ENCODE assay signal across 9 cellular contexts in the genomic region with DNA sequence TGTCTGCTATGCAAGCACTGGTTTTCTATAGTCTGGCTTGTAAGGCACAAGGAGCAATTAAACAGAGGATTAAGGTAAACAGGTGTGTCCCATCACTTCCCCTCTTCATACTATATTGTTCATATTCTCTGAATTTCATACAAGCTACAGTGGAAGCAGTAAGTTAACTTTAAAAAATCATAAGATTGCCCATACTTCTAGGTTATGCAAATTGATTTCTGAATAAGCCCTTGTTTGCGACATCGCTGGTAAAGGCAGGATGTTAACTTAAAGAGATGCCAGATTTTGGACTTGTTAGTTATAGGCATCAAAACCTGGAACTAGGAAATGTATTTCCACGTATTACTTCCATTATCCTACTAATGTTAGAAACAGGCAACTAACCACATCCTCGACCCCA. TPM values are rescaled to one million over a fixed set of nuclear protein-coding genes. Genes with fewer than 3 reads are reported as not detected.
DNase-seq lines count a peak whose midpoint lies in the region; ATAC-seq, FAIRE-seq and TF ChIP-seq lines count a peak whose summit lies in the region.
"Had no signal": no experiment of that assay in that cellular context is flagged by ENCODE, and none has a peak within 500 bp of the region (broad histone marks: within the 10 kb centered on the region; RNA-seq: fewer than 3 reads in every experiment).

No MANE protein-coding gene starts in this region.

- no peak overlapping the region for H4K91ac ChIP-seq in trophoblast cell (ENCODE audit: low read depth, low read length)

- no peak overlapping the region for H2BK12ac ChIP-seq in trophoblast cell (ENCODE audit: low read length)

- TF ChIP-seq CTCF in OCI-LY1 (IDR thresholded peaks at IDR 0.05; ENCODE audit: low read length), result no peak
- TF ChIP-seq CTCF in endothelial cell of umbilical vein (IDR thresholded peaks at IDR 0.05; ENCODE audit: extremely low read depth in 1 of 2, insufficient read depth in 1 of 2, low read depth in 1 of 2, low read length in 2 of 2), result no peak

- peak overlapping the region; percentile 95 for H3K4me3 ChIP-seq in OCI-LY1 (ENCODE audit: low read depth, low read length, poor library complexity, severe bottlenecking)
- peak overlapping the region in 1 of 3 experiments; percentile 22 for H3K4me3 ChIP-seq in endothelial cell of umbilical vein (replicated peaks in 1 of 3; ENCODE audit: insufficient read depth in 1 of 3, low read depth in 1 of 3, low read length in 3 of 3)
- H3K4me3 ChIP-seq in trophoblast cell (ENCODE audit: low read depth, low read length), result no peak overlapping the region

- H4K20me1 ChIP-seq in OCI-LY1 (ENCODE audit: insufficient read depth, low read length), result no peaks in the 10 kb centered on the region
- no peaks in the 10 kb centered on the region for H4K20me1 ChIP-seq in endothelial cell of umbilical vein (replicated peaks; ENCODE audit: control insufficient read depth, extremely low read depth, insufficient read depth, low read length)

- DNase-seq in endothelial cell of umbilical vein (ENCODE audit: low read depth, low spot score), result no peak
- no peak for DNase-seq in trophoblast cell
- no peak for DNase-seq in GOT3 (lab: John Stamatoyannopoulos, UW)
- no peak for DNase-seq in dermis blood vessel endothelial cell
- no peak for DNase-seq in caudate nucleus (lab: John Stamatoyannopoulos, UW)
- DNase-seq: stimulated activated CD8-positive, alpha-beta memory T cell treated with anti-CD3 and anti-CD28 coated beads, Interleukin-4, amount 100 ng/mL, for 48 hours had no signal

- POLR2A ChIA-PET in endothelial cell of umbilical vein (lab: Charles Lee), result interaction anchor here (1.2 to 1.7 kb wide), 3 partner anchors 49 to 109 kb away, joined by 4 to 6 read pairs (median 4); no protein-coding TSS in a partner anchor

- H3K9me1 ChIP-seq in endothelial cell of umbilical vein (replicated peaks; ENCODE audit: control insufficient read depth, extremely low read depth, insufficient read depth, low read length), result no peaks in the 10 kb centered on the region

- H3K27ac ChIP-seq in OCI-LY1 (ENCODE audit: low read depth, low read length, poor library complexity, severe bottlenecking) (peak overlapping the region; percentile 90), endothelial cell of umbilical vein (ENCODE audit: insufficient read depth, low read depth, low read length) (no peak overlapping the region), trophoblast cell (ENCODE audit: low read depth, low read length) (no peak overlapping the region), caudate nucleus (ENCODE audit: low read depth, low read length) (no peak overlapping the region)

- H4K8ac ChIP-seq in trophoblast cell (ENCODE audit: low read depth, low read length), result no peak overlapping the region

- H3K9ac ChIP-seq in ES-I3 (ENCODE audit: low read depth, low read length) (peak overlapping the region; percentile 80; the same call in 1 of the 2 replicates), OCI-LY1 (ENCODE audit: low read length) (peak overlapping the region; percentile 98), endothelial cell of umbilical vein (replicated peaks; ENCODE audit: extremely low read depth, insufficient read depth, low read length) (peak overlapping the region; percentile 65), trophoblast cell (ENCODE audit: low read length) (no peak overlapping the region)

- H3K36me3 ChIP-seq in ES-I3 (ENCODE audit: insufficient read depth, low read length) (no peaks in the 10 kb centered on the region), OCI-LY1 (ENCODE audit: insufficient read depth, low read length) (peaks cover 37% of the 10 kb centered on the region), endothelial cell of umbilical vein (ENCODE audit: control insufficient read depth in 2 of 2, extremely low read depth in 1 of 2, insufficient read depth in 2 of 2, low read length in 2 of 2) (no peaks in the 10 kb centered on the region), trophoblast cell (ENCODE audit: control insufficient read depth in 1 of 2, insufficient read depth in 2 of 2, low read length in 2 of 2) (no peaks in the 10 kb centered on the region)

- H3K4ac ChIP-seq in trophoblast cell (ENCODE audit: low read depth, low read length), result no peak overlapping the region

- no peak overlapping the region for H4K12ac ChIP-seq in trophoblast cell (ENCODE audit: low read depth, low read length)

- no peak overlapping the region for H3K18ac ChIP-seq in trophoblast cell (ENCODE audit: low read length)

- H2AFZ ChIP-seq in OCI-LY1 (ENCODE audit: low read length), result no peak overlapping the region
- H2AFZ ChIP-seq in endothelial cell of umbilical vein (ENCODE audit: low read depth, low read length), result peak overlapping the region; percentile 75
- H2AFZ ChIP-seq in trophoblast cell (ENCODE audit: insufficient read depth, low read length, poor library complexity), result no peak overlapping the region

- no peak for FAIRE-seq in endothelial cell of umbilical vein (lab: Jason Lieb, UNC)

- CTCF ChIA-PET in endothelial cell of umbilical vein (lab: Charles Lee), result interaction anchor here (1.2 to 4.5 kb wide), 9 partner anchors 13 to 123 kb away, joined by 3 to 37 read pairs (median 8); no protein-coding TSS in a partner anchor

- H3K23ac ChIP-seq in trophoblast cell (ENCODE audit: low read length), result no peak overlapping the region

- WGBS in trophoblast cell (ENCODE audit: extremely low coverage, insufficient coverage, insufficient read length), result no CpG with 5 or more reads among the region's 4 CpGs

- H2AK5ac ChIP-seq in trophoblast cell (ENCODE audit: low read length), result no peak overlapping the region

- no peak overlapping the region for H2BK5ac ChIP-seq in trophoblast cell (ENCODE audit: low read depth, low read length, poor library complexity)

- H3K9me3 ChIP-seq in ES-I3 (ENCODE audit: control insufficient read depth, insufficient read depth, low read length) (no peaks in the 10 kb centered on the region), OCI-LY1 (ENCODE audit: low read length) (no peaks in the 10 kb centered on the region), endothelial cell of umbilical vein (replicated peaks; ENCODE audit: control insufficient read depth, insufficient read depth, low read length) (no peaks in the 10 kb centered on the region), trophoblast cell (ENCODE audit: insufficient read depth, low read depth, low read length) (no peaks in the 10 kb centered on the region)

- H3K4me2 ChIP-seq in OCI-LY1 (ENCODE audit: low read length) (peak overlapping the region; percentile 91), endothelial cell of umbilical vein (ENCODE audit: insufficient read depth, low read length) (peak overlapping the region; percentile 32), trophoblast cell (ENCODE audit: low read length) (peak overlapping the region; percentile 87)

- peaks cover 29% of the 10 kb centered on the region for H3K79me2 ChIP-seq in OCI-LY1 (ENCODE audit: insufficient read depth, low read length)
- H3K79me2 ChIP-seq in endothelial cell of umbilical vein (ENCODE audit: control insufficient read depth, insufficient read depth, low read length), result peaks cover 14% of the 10 kb centered on the region
- H3K79me2 ChIP-seq in trophoblast cell (ENCODE audit: control insufficient read depth, insufficient read depth, low read length, poor library complexity), result no peaks in the 10 kb centered on the region

- H3K14ac ChIP-seq in trophoblast cell (ENCODE audit: low read length), result no peak overlapping the region

- H3K4me1 ChIP-seq in ES-I3 (ENCODE audit: insufficient read depth, low read length) (no peaks in the 10 kb centered on the region), OCI-LY1 (ENCODE audit: insufficient read depth, low read length, severe bottlenecking) (peaks cover 41% of the 10 kb centered on the region), endothelial cell of umbilical vein (ENCODE audit: control insufficient read depth, extremely low read depth, insufficient read depth, low read length) (peaks cover 23% of the 10 kb centered on the region), trophoblast cell (ENCODE audit: control insufficient read depth in 1 of 2, insufficient read depth in 2 of 2, low read length in 2 of 2) (peaks cover 5 to 6% of the 10 kb centered on the region in 2 experiments)

- 0 out of 2 replicates have a peak, but pooled peaks cover 5% of the 10 kb centered on the region for H3F3A ChIP-seq in OCI-LY1 (ENCODE audit: insufficient read depth, low read length)

- H3K79me1 ChIP-seq in trophoblast cell (ENCODE audit: low read length), result peaks cover 3% of the 10 kb centered on the region

- H3K27me3 ChIP-seq in OCI-LY1 (ENCODE audit: insufficient read depth, low read length), result no peaks in the 10 kb centered on the region
- no peaks in the 10 kb centered on the region for H3K27me3 ChIP-seq in endothelial cell of umbilical vein (ENCODE audit: control insufficient read depth in 2 of 2, insufficient read depth in 2 of 2, low read length in 2 of 2)
- H3K27me3 ChIP-seq in trophoblast cell (ENCODE audit: insufficient read depth, low read length), result no peaks in the 10 kb centered on the region

- no peaks in the 10 kb centered on the region for H3K9me2 ChIP-seq in OCI-LY1 (ENCODE audit: low read depth, low read length)

- dilution Hi-C loops in endothelial cell of umbilical vein (cut with MboI; ENCODE audit: extremely low pct_ligation_motif_present, low sequenced_read_pairs), result no loop called here

- H2BK120ac ChIP-seq in trophoblast cell (ENCODE audit: insufficient read depth, low read length, poor library complexity), result no peak overlapping the region

- peak; percentile 1 for TF ChIP-seq POLR2A in endothelial cell of umbilical vein (IDR thresholded peaks at IDR 0.05; ENCODE audit: low read depth, low read length)

- intact Hi-C loops in endothelial cell of umbilical vein (cut with micrococcal nuclease), result loop anchor here (1.0 to 5.0 kb wide), 5 partner anchors 66 to 313 kb away; a partner anchor contains a TSS

- no peak for ATAC-seq in HG02798 (IDR thresholded peaks at IDR 0.05; ENCODE audit: poor library complexity, unreplicated experiment)

- no TSS peak for BruUV-seq in endothelial cell of umbilical vein (replicated peaks; lab: Mats Ljungman, UMichigan)

TF ChIP-seq in endothelial cell of umbilical vein, 7 proteins besides CTCF, POLR2A, EP300 and RAD21 (continues in another document):
- TF ChIP-seq, protein P1, sequence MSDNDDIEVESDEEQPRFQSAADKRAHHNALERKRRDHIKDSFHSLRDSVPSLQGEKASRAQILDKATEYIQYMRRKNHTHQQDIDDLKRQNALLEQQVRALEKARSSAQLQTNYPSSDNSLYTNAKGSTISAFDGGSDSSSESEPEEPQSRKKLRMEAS (IDR thresholded peaks at IDR 0.05; ENCODE audit: insufficient read depth, insufficient read length), result no peak

RNA-seq across cellular contexts. Expression of a gene that starts 1.0 kb away (rescaled TPM):
- total RNA-seq in endothelial cell of umbilical vein, result 19.1 and 21.2 TPM in 2 replicates
- 7.2 and 7.7 TPM in 2 replicates for polyA plus RNA-seq in endothelial cell of umbilical vein
- polyA plus RNA-seq in endothelial cell of umbilical vein (2011; cell fraction: cytosol; rRNA removed), result 6.5 and 7.5 TPM in 2 replicates
- 24.8 and 29.1 TPM in 2 replicates for polyA plus RNA-seq in endothelial cell of umbilical vein (2011; cell fraction: nucleus; rRNA removed)
- polyA plus RNA-seq in endothelial cell of umbilical vein (2012), result 9.8 and 13.2 TPM in 2 replicates
- polyA minus RNA-seq in endothelial cell of umbilical vein, result 22.1 and 25.4 TPM in 2 replicates
- 3.1 TPM for polyA minus RNA-seq in endothelial cell of umbilical vein (2011; cell fraction: cytosol; rRNA and poly(A)+ RNA removed)
- polyA minus RNA-seq in endothelial cell of umbilical vein (2011; cell fraction: nucleus; rRNA and poly(A)+ RNA removed), result 32.0 and 62.3 TPM in 2 replicates
- polyA plus RNA-seq in trophoblast cell (2013), result 8.3 and 8.9 TPM in 2 replicates
- 16.2 and 25.3 TPM in 2 replicates for total RNA-seq in dermis blood vessel endothelial cell

Comparison
In these comparisons a context has a peak if more than half of its experiments do, and no peak if none do; other contexts are left out.
1. H3K4me2 ChIP-seq: peak in every context shown above with its lines; median percentile 91 in OCI-LY1; 87 in trophoblast cell; 32 in endothelial cell of umbilical vein.